In genomic region chr14:92789457-92790089, GRCh38 we compare ENCODE assay signal across 1 cellular context.
TF ChIP-seq lines count a peak whose summit lies in the region.

No MANE protein-coding gene starts in this region.

TF ChIP-seq in HEK293, 187 proteins besides CTCF, POLR2A, EP300 and RAD21 (continued from another document and continues in another):
- TF ChIP-seq, protein P1, sequence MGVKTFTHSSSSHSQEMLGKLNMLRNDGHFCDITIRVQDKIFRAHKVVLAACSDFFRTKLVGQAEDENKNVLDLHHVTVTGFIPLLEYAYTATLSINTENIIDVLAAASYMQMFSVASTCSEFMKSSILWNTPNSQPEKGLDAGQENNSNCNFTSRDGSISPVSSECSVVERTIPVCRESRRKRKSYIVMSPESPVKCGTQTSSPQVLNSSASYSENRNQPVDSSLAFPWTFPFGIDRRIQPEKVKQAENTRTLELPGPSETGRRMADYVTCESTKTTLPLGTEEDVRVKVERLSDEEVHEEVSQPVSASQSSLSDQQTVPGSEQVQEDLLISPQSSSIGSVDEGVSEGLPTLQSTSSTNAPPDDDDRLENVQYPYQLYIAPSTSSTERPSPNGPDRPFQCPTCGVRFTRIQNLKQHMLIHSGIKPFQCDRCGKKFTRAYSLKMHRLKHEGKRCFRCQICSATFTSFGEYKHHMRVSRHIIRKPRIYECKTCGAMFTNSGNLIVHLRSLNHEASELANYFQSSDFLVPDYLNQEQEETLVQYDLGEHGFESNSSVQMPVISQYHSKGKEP (tag by site-specific recombination; IDR thresholded peaks at IDR 0.05) = no peak
- TF ChIP-seq ZNF639 (tag by site-specific recombination; IDR thresholded peaks at IDR 0.05) (peak; percentile 69; the same call in 1 of the 2 replicates), ZNF280D (tag by site-specific recombination; IDR thresholded peaks at IDR 0.05) (peak; percentile 92), ZNF169 (tag by site-specific recombination; IDR thresholded peaks at IDR 0.05) (no peak), ZNF26 (tag by site-specific recombination; IDR thresholded peaks at IDR 0.05) (peak; percentile 64), KLF16 (tag by site-specific recombination; IDR thresholded peaks at IDR 0.05) (no peak), SP3 (tag by site-specific recombination; IDR thresholded peaks at IDR 0.05) (peak; percentile 37; the same call in 1 of the 2 replicates), ZNF221 (tag by site-specific recombination; IDR thresholded peaks at IDR 0.05; ENCODE audit: borderline replicate concordance) (no peak), ZNF394 (tag by site-specific recombination; IDR thresholded peaks at IDR 0.05; ENCODE audit: borderline replicate concordance) (peak; percentile 29; the same call in 1 of the 2 replicates), ZNF571 (tag by site-specific recombination; IDR thresholded peaks at IDR 0.05) (no peak), ZNF2 (tag by site-specific recombination; IDR thresholded peaks at IDR 0.05) (no peak), ZNF114 (tag by site-specific recombination; IDR thresholded peaks at IDR 0.05) (no peak), ZNF843 (tag by site-specific recombination; IDR thresholded peaks at IDR 0.05) (no peak), YY2 (tag by site-specific recombination; IDR thresholded peaks at IDR 0.05) (no peak), ZNF629 (tag by site-specific recombination; IDR thresholded peaks at IDR 0.05) (0 out of 2 replicates have a peak, but pooled peaks have one; percentile 24), ZNF548 (tag by site-specific recombination; IDR thresholded peaks at IDR 0.05) (no peak), ZSCAN5A (tag by site-specific recombination; IDR thresholded peaks at IDR 0.05) (no peak), ZBTB6 (tag by site-specific recombination; IDR thresholded peaks at IDR 0.05) (no peak), SP2 (tag by site-specific recombination; IDR thresholded peaks at IDR 0.05) (0 out of 2 replicates have a peak, but pooled peaks have one; percentile 10), ZNF558 (tag by site-specific recombination; IDR thresholded peaks at IDR 0.05) (peak; percentile 57; the same call in 1 of the 2 replicates), ZNF354C (tag by site-specific recombination; IDR thresholded peaks at IDR 0.05; ENCODE audit: borderline replicate concordance, low read depth) (no peak), ZNF133 (tag by site-specific recombination; IDR thresholded peaks at IDR 0.05) (no peak), ZNF426 (tag by site-specific recombination; IDR thresholded peaks at IDR 0.05) (no peak), ZNF626 (tag by site-specific recombination; IDR thresholded peaks at IDR 0.05) (peak; percentile 94), ZNF670 (tag by site-specific recombination; IDR thresholded peaks at IDR 0.05; ENCODE audit: low read depth) (no peak), ZNF140 (tag by site-specific recombination; IDR thresholded peaks at IDR 0.05) (no peak), ZNF660 (tag by site-specific recombination; IDR thresholded peaks at IDR 0.05) (no peak), ZNF549 (tag by site-specific recombination; IDR thresholded peaks at IDR 0.05) (no peak), ZFP37 (tag by site-specific recombination; IDR thresholded peaks at IDR 0.05) (0 out of 2 replicates have a peak, but pooled peaks have one; percentile 36), HOXD13 (CRISPR knock-in tag; IDR thresholded peaks at IDR 0.05; ENCODE audit: borderline replicate concordance) (no peak), ZNF610 (tag by site-specific recombination; IDR thresholded peaks at IDR 0.05; ENCODE audit: borderline replicate concordance) (no peak), ZNF600 (tag by site-specific recombination; IDR thresholded peaks at IDR 0.05) (no peak), RBAK (tag by site-specific recombination; IDR thresholded peaks at IDR 0.05) (no peak), ZNF324 (tag by site-specific recombination; IDR thresholded peaks at IDR 0.05) (0 out of 2 replicates have a peak, but pooled peaks have one; percentile 38), ZNF37A (tag by site-specific recombination; IDR thresholded peaks at IDR 0.05) (0 out of 2 replicates have a peak, but pooled peaks have one; percentile 26), ZNF362 (tag by site-specific recombination; IDR thresholded peaks at IDR 0.05) (peak; percentile 68), ZNF621 (tag by site-specific recombination; IDR thresholded peaks at IDR 0.05) (no peak), KLF8 (tag by site-specific recombination; IDR thresholded peaks at IDR 0.05) (peak; percentile 71), ZNF654 (tag by site-specific recombination; IDR thresholded peaks at IDR 0.05; ENCODE audit: low read depth) (0 out of 2 replicates have a peak, but pooled peaks have one; percentile 7), ZNF404 (tag by site-specific recombination; IDR thresholded peaks at IDR 0.05) (no peak), ZNF510 (tag by site-specific recombination; IDR thresholded peaks at IDR 0.05; ENCODE audit: insufficient replicate concordance) (peak; percentile 77), ZNF184 (tag by site-specific recombination; IDR thresholded peaks at IDR 0.05) (peak; percentile 78; the same call in 1 of the 2 replicates), SETDB1 (IDR thresholded peaks at IDR 0.05; ENCODE audit: insufficient read length, low read length) (peak; percentile 99), SP7 (tag by site-specific recombination; IDR thresholded peaks at IDR 0.05) (peak; percentile 38; the same call in 1 of the 2 replicates), KLF17 (tag by site-specific recombination; IDR thresholded peaks at IDR 0.05) (no peak), ZSCAN30 (tag by site-specific recombination; IDR thresholded peaks at IDR 0.05) (no peak), ZNF211 (tag by site-specific recombination; IDR thresholded peaks at IDR 0.05; ENCODE audit: low read depth) (no peak)
- TF ChIP-seq, protein P2, sequence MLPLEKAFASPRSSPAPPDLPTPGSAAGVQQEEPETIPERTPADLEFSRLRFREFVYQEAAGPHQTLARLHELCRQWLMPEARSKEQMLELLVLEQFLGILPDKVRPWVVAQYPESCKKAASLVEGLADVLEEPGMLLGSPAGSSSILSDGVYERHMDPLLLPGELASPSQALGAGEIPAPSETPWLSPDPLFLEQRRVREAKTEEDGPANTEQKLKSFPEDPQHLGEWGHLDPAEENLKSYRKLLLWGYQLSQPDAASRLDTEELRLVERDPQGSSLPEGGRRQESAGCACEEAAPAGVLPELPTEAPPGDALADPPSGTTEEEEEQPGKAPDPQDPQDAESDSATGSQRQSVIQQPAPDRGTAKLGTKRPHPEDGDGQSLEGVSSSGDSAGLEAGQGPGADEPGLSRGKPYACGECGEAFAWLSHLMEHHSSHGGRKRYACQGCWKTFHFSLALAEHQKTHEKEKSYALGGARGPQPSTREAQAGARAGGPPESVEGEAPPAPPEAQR (tag by site-specific recombination; IDR thresholded peaks at IDR 0.05) = no peak
- TF ChIP-seq, protein P3, sequence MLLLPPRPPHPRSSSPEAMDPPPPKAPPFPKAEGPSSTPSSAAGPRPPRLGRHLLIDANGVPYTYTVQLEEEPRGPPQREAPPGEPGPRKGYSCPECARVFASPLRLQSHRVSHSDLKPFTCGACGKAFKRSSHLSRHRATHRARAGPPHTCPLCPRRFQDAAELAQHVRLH (tag by site-specific recombination; IDR thresholded peaks at IDR 0.05) = no peak
- TF ChIP-seq, protein P4, sequence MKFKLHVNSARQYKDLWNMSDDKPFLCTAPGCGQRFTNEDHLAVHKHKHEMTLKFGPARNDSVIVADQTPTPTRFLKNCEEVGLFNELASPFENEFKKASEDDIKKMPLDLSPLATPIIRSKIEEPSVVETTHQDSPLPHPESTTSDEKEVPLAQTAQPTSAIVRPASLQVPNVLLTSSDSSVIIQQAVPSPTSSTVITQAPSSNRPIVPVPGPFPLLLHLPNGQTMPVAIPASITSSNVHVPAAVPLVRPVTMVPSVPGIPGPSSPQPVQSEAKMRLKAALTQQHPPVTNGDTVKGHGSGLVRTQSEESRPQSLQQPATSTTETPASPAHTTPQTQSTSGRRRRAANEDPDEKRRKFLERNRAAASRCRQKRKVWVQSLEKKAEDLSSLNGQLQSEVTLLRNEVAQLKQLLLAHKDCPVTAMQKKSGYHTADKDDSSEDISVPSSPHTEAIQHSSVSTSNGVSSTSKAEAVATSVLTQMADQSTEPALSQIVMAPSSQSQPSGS (tag by site-specific recombination; IDR thresholded peaks at IDR 0.05; ENCODE audit: low read depth) = peak; percentile 62; the same call in 1 of the 2 replicates
